ENCODE assay signal across 18 cellular contexts in genomic region chr3:36864180-36865053, GRCh38.
DNase-seq lines count a peak whose midpoint lies in the region; ATAC-seq and TF ChIP-seq lines count a peak whose summit lies in the region.
"Had no signal": no experiment of that assay in that cellular context is flagged by ENCODE, and none has a peak within 500 bp of the region (broad histone marks: within the 10 kb centered on the region; RNA-seq: fewer than 3 reads in every experiment).

No MANE protein-coding gene starts in this region.

- no peaks in the 10 kb centered on the region for H3K4me1 ChIP-seq in upper lobe of right lung
- H3K4me1 ChIP-seq: parathyroid adenoma had no signal

- no peaks in the 10 kb centered on the region for H3K27me3 ChIP-seq in upper lobe of right lung

- H3K4me3 ChIP-seq in upper lobe of right lung: no peak overlapping the region
- H3K4me3 ChIP-seq: GM12878, PC-9 had no signal

- H3K9me3 Mint-ChIP-seq in activated naive CD8-positive, alpha-beta T cell (ENCODE audit: low read depth): no peaks in the 10 kb centered on the region
- H3K9me3 Mint-ChIP-seq in activated naive CD8-positive, alpha-beta T cell treated with anti-CD3 and anti-CD28 coated beads, Interleukin-2, amount 50 U/mL, for 24 hours: no peaks in the 10 kb centered on the region
- no peaks in the 10 kb centered on the region for H3K9me3 Mint-ChIP-seq in activated naive CD8-positive, alpha-beta T cell treated with anti-CD3 and anti-CD28 coated beads, Interleukin-2, amount 10 ng/mL, durations not matched to agents 7 days and 5 days

- peak overlapping the region; percentile 85 for H3K27ac Mint-ChIP-seq in activated naive CD8-positive, alpha-beta T cell
- no peak overlapping the region for H3K27ac Mint-ChIP-seq in activated naive CD8-positive, alpha-beta T cell treated with anti-CD3 and anti-CD28 coated beads, Interleukin-2, amount 50 U/mL, for 24 hours
- peak overlapping the region; percentile 66 for H3K27ac Mint-ChIP-seq in activated naive CD8-positive, alpha-beta T cell treated with anti-CD3 and anti-CD28 coated beads, Interleukin-2, amount 10 ng/mL, durations not matched to agents 7 days and 5 days

- POLR2A ChIA-PET in activated naive CD8-positive, alpha-beta T cell treated with anti-CD3 and anti-CD28 coated beads, Interleukin-2, amount 10 ng/mL, durations not matched to agents 7 days and 5 days (lab: Charles Lee): interaction anchor here (2.1 kb wide), 1 partner anchor 12 kb away, joined by 6 read pairs; no protein-coding TSS in a partner anchor

- intact Hi-C loops in upper lobe of right lung (cut with DNase I): no loop called here

- H3K36me3 Mint-ChIP-seq in activated naive CD8-positive, alpha-beta T cell: peaks cover 32% of the 10 kb centered on the region
- peaks cover 11% of the 10 kb centered on the region for H3K36me3 Mint-ChIP-seq in activated naive CD8-positive, alpha-beta T cell treated with anti-CD3 and anti-CD28 coated beads, Interleukin-2, amount 50 U/mL, for 24 hours (ENCODE audit: low read depth)
- H3K36me3 Mint-ChIP-seq in activated naive CD8-positive, alpha-beta T cell treated with anti-CD3 and anti-CD28 coated beads, Interleukin-2, amount 10 ng/mL, durations not matched to agents 7 days and 5 days: peaks cover 38% of the 10 kb centered on the region

- no peak for TF ChIP-seq CTCF in upper lobe of right lung (IDR thresholded peaks at IDR 0.05)

- H3K27me3 Mint-ChIP-seq in activated naive CD8-positive, alpha-beta T cell: no peaks in the 10 kb centered on the region
- no peaks in the 10 kb centered on the region for H3K27me3 Mint-ChIP-seq in activated naive CD8-positive, alpha-beta T cell treated with anti-CD3 and anti-CD28 coated beads, Interleukin-2, amount 50 U/mL, for 24 hours
- H3K27me3 Mint-ChIP-seq in activated naive CD8-positive, alpha-beta T cell treated with anti-CD3 and anti-CD28 coated beads, Interleukin-2, amount 10 ng/mL, durations not matched to agents 7 days and 5 days: no peaks in the 10 kb centered on the region

- H3K4me3 Mint-ChIP-seq in activated naive CD8-positive, alpha-beta T cell: peak overlapping the region; percentile 53
- H3K4me3 Mint-ChIP-seq in activated naive CD8-positive, alpha-beta T cell treated with anti-CD3 and anti-CD28 coated beads, Interleukin-2, amount 50 U/mL, for 24 hours: no peak overlapping the region
- no peak overlapping the region for H3K4me3 Mint-ChIP-seq in activated naive CD8-positive, alpha-beta T cell treated with anti-CD3 and anti-CD28 coated beads, Interleukin-2, amount 10 ng/mL, durations not matched to agents 7 days and 5 days

- peaks cover 30% of the 10 kb centered on the region for H3K4me1 Mint-ChIP-seq in activated naive CD8-positive, alpha-beta T cell (ENCODE audit: low read depth)
- H3K4me1 Mint-ChIP-seq in activated naive CD8-positive, alpha-beta T cell treated with anti-CD3 and anti-CD28 coated beads, Interleukin-2, amount 50 U/mL, for 24 hours: peaks cover 17% of the 10 kb centered on the region
- peaks cover 15% of the 10 kb centered on the region for H3K4me1 Mint-ChIP-seq in activated naive CD8-positive, alpha-beta T cell treated with anti-CD3 and anti-CD28 coated beads, Interleukin-2, amount 10 ng/mL, durations not matched to agents 7 days and 5 days

- no peak for DNase-seq in activated naive CD8-positive, alpha-beta T cell treated with anti-CD3 and anti-CD28 coated beads, Interleukin-2, amount 50 U/mL, for 24 hours
- DNase-seq in NOMO-1 (lab: John Stamatoyannopoulos, UW; ENCODE audit: unreplicated experiment in 2 of 2): peak; percentile 32 to 77
- no peak for DNase-seq in activated naive CD8-positive, alpha-beta T cell treated with anti-CD3 and anti-CD28 coated beads, Interleukin-2, amount 10 ng/mL, durations not matched to agents 7 days and 5 days
- DNase-seq in upper lobe of right lung: no peak
- DNase-seq in NCI-H2171 treated with DMSO at 0.1 percent for 48 hours (lab: John Stamatoyannopoulos, UW): no peak
- DNase-seq in activated CD4-positive, CD25-positive, alpha-beta regulatory T cell (lab: John Stamatoyannopoulos, UW): no peak
- DNase-seq: activated effector memory CD4-positive, alpha-beta T cell treated with Interleukin-2 at 50 U/mL for 16 hours; NCI-H187; NCI-H524; PC-9; stimulated activated CD4-positive, alpha-beta T cell treated with anti-CD3 and anti-CD28 coated beads, Interleukin-2, amount 100 ng/mL, for 48 hours; substantia nigra had no signal

- ATAC-seq in activated naive CD8-positive, alpha-beta T cell treated with anti-CD3 and anti-CD28 coated beads, Interleukin-2, amount 50 U/mL, for 24 hours: no peak
- ATAC-seq in activated naive CD8-positive, alpha-beta T cell treated with anti-CD3 and anti-CD28 coated beads, Interleukin-2, amount 10 ng/mL, durations not matched to agents 7 days and 5 days (ENCODE audit: low read depth): peak; percentile 44
- ATAC-seq in upper lobe of right lung (peak; percentile 47), GM18873 (IDR thresholded peaks at IDR 0.05; ENCODE audit: low FRiP score, unreplicated experiment) (no peak)
- ATAC-seq: GM12878, left lobe of liver had no signal

- H3K9me3 ChIP-seq in upper lobe of right lung: no peaks in the 10 kb centered on the region

- H3K36me3 ChIP-seq in upper lobe of right lung: peaks cover 32% of the 10 kb centered on the region

- H3K27ac ChIP-seq in upper lobe of right lung: no peak overlapping the region
- H3K27ac ChIP-seq: epithelial cell of prostate, parathyroid adenoma, PC-9 had no signal

Comparison
In these comparisons a context has a peak if more than half of its experiments do, and no peak if none do; other contexts are left out.
1. ATAC-seq: peak in activated naive CD8-positive, alpha-beta T cell treated with anti-CD3 and anti-CD28 coated beads, Interleukin-2, amount 10 ng/mL, durations not matched to agents 7 days and 5 days (single experiment) and upper lobe of right lung (single experiment); none in activated naive CD8-positive, alpha-beta T cell treated with anti-CD3 and anti-CD28 coated beads, Interleukin-2, amount 50 U/mL, for 24 hours (single experiment) and GM18873 (single experiment).
2. DNase-seq: peak in NOMO-1 (2 of 2); none in activated naive CD8-positive, alpha-beta T cell treated with anti-CD3 and anti-CD28 coated beads, Interleukin-2, amount 50 U/mL, for 24 hours (single experiment), activated naive CD8-positive, alpha-beta T cell treated with anti-CD3 and anti-CD28 coated beads, Interleukin-2, amount 10 ng/mL, durations not matched to agents 7 days and 5 days (single experiment), upper lobe of right lung (single experiment), NCI-H2171 treated with DMSO at 0.1 percent for 48 hours (single experiment) and activated CD4-positive, CD25-positive, alpha-beta regulatory T cell (0 of 4).